ENCODE assay signal across 1 cellular context in genomic region chr11:31387379-31387778, GRCh38.
TF ChIP-seq lines count a peak whose summit lies in the region.

No MANE protein-coding gene starts in this region.

TF ChIP-seq in WTC11, 78 proteins besides CTCF, POLR2A, EP300 and RAD21 (continued from another document):
- TF ChIP-seq E2F1 (CRISPR knock-in tag; IDR thresholded peaks at IDR 0.05) (no peak), PREB (CRISPR knock-in tag; IDR thresholded peaks at IDR 0.05; ENCODE audit: borderline replicate concordance) (no peak), IRF2 (CRISPR knock-in tag; IDR thresholded peaks at IDR 0.05; ENCODE audit: borderline replicate concordance, low read depth) (no peak), NR2C2 (CRISPR knock-in tag; IDR thresholded peaks at IDR 0.05) (no peak), USF1 (CRISPR knock-in tag; IDR thresholded peaks at IDR 0.05) (no peak), ERG (CRISPR knock-in tag; IDR thresholded peaks at IDR 0.05) (no peak), EMX1 (CRISPR knock-in tag; IDR thresholded peaks at IDR 0.05) (no peak), FOXJ3 (CRISPR knock-in tag; IDR thresholded peaks at IDR 0.05; ENCODE audit: borderline replicate concordance) (no peak), ZNF671 (CRISPR knock-in tag; IDR thresholded peaks at IDR 0.05) (no peak)
